In the genomic region with DNA sequence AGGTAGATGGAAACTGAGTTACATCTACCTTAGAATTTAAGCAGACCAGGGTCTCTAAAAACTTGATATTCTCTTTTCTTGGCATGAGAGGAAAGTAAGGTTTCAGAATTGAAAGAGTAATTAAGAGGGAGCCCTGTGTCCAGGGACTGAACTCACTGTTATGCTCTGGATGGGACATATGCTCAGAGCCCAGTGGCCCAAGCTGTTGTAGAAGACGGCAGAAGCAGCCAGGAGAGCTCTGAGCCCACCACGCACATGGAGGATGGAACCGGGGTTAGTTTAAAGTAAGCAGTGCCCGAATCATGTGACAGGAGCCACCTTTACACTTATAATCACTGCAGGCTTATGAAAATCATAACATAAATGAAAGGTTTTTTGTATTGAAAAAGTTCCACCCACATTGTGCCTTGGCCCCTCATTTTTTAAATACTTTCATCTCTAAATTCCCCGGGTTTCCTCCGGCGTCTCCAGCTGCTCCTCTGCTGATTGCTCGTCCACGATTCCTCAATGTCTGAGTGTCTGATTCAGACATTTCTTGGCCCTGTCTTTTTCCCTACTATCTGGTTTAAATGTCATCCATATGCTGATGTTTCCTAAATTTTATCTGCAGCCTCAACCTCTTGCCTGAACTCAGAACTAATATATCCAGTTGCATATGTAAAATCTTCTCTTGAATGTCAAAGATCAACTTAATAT, we compare ENCODE assay signal across 1 cellular context.
TF ChIP-seq lines count a peak whose summit lies in the region.

No MANE protein-coding gene starts in this region.

TF ChIP-seq in GM23338, 12 proteins besides CTCF, POLR2A, EP300 and RAD21 (continued from another document):
- TF ChIP-seq ZNF331 (CRISPR knock-in tag; IDR thresholded peaks at IDR 0.05; ENCODE audit: low read depth) = no peak
- TF ChIP-seq REST (IDR thresholded peaks at IDR 0.05; ENCODE audit: unreplicated experiment) = no peak
- no peak for TF ChIP-seq ZNF114 (CRISPR knock-in tag; IDR thresholded peaks at IDR 0.05)
- TF ChIP-seq POLR2AphosphoS5 (IDR thresholded peaks at IDR 0.05; ENCODE audit: low read depth) = no peak
- TF ChIP-seq CREB1 (CRISPR knock-in tag; IDR thresholded peaks at IDR 0.05; ENCODE audit: low read depth) = no peak
- TF ChIP-seq NANOG (IDR thresholded peaks at IDR 0.05; ENCODE audit: borderline replicate concordance) = no peak
- no peak for TF ChIP-seq STAT1 (IDR thresholded peaks at IDR 0.05; ENCODE audit: unreplicated experiment)
- TF ChIP-seq, protein P1, sequence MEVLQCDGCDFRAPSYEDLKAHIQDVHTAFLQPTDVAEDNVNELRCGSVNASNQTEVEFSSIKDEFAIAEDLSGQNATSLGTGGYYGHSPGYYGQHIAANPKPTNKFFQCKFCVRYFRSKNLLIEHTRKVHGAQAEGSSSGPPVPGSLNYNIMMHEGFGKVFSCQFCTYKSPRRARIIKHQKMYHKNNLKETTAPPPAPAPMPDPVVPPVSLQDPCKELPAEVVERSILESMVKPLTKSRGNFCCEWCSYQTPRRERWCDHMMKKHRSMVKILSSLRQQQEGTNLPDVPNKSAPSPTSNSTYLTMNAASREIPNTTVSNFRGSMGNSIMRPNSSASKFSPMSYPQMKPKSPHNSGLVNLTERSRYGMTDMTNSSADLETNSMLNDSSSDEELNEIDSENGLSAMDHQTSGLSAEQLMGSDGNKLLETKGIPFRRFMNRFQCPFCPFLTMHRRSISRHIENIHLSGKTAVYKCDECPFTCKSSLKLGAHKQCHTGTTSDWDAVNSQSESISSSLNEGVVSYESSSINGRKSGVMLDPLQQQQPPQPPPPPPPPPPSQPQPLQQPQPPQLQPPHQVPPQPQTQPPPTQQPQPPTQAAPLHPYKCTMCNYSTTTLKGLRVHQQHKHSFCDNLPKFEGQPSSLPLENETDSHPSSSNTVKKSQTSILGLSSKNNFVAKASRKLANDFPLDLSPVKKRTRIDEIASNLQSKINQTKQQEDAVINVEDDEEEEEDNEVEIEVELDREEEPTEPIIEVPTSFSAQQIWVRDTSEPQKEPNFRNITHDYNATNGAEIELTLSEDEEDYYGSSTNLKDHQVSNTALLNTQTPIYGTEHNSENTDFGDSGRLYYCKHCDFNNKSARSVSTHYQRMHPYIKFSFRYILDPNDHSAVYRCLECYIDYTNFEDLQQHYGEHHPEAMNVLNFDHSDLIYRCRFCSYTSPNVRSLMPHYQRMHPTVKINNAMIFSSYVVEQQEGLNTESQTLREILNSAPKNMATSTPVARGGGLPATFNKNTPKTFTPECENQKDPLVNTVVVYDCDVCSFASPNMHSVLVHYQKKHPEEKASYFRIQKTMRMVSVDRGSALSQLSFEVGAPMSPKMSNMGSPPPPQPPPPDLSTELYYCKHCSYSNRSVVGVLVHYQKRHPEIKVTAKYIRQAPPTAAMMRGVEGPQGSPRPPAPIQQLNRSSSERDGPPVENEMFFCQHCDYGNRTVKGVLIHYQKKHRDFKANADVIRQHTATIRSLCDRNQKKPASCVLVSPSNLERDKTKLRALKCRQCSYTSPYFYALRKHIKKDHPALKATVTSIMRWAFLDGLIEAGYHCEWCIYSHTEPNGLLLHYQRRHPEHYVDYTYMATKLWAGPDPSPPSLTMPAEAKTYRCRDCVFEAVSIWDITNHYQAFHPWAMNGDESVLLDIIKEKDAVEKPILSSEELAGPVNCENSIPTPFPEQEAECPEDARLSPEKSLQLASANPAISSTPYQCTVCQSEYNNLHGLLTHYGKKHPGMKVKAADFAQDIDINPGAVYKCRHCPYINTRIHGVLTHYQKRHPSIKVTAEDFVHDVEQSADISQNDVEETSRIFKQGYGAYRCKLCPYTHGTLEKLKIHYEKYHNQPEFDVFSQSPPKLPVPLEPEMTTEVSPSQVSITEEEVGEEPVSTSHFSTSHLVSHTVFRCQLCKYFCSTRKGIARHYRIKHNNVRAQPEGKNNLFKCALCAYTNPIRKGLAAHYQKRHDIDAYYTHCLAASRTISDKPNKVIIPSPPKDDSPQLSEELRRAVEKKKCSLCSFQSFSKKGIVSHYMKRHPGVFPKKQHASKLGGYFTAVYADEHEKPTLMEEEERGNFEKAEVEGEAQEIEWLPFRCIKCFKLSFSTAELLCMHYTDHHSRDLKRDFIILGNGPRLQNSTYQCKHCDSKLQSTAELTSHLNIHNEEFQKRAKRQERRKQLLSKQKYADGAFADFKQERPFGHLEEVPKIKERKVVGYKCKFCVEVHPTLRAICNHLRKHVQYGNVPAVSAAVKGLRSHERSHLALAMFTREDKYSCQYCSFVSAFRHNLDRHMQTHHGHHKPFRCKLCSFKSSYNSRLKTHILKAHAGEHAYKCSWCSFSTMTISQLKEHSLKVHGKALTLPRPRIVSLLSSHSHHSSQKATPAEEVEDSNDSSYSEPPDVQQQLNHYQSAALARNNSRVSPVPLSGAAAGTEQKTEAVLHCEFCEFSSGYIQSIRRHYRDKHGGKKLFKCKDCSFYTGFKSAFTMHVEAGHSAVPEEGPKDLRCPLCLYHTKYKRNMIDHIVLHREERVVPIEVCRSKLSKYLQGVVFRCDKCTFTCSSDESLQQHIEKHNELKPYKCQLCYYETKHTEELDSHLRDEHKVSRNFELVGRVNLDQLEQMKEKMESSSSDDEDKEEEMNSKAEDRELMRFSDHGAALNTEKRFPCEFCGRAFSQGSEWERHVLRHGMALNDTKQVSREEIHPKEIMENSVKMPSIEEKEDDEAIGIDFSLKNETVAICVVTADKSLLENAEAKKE (CRISPR knock-in tag; IDR thresholded peaks at IDR 0.05) = no peak
- TF ChIP-seq EZH2phosphoT487 (IDR thresholded peaks at IDR 0.05; ENCODE audit: unreplicated experiment) = no peak
